ENCODE assay signal across 11 cellular contexts in the genomic region with DNA sequence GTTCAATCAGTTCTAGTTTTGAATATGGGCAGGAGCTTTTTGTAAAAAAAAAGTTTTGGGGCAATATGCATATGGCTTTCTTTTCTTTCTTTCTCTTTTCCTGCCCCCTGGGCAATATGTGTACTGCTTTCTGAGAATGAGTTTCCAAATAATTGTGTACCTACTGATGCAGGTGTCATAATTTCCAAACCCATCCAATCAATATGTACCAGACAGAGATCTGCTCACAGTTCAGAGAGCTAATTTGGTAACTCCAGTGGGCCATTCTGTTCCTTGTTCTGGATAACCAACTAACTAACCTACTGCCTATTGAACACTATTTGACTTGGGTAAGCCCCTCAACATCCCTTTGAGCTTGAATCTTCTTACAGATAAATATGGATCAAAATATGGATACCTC. TPM values are rescaled to one million over a fixed set of nuclear protein-coding genes. Genes with fewer than 3 reads are reported as not detected.
"Had no signal": no experiment of that assay in that cellular context is flagged by ENCODE, and none has a peak within 500 bp of the region (broad histone marks: within the 10 kb centered on the region; RNA-seq: fewer than 3 reads in every experiment).

No MANE protein-coding gene starts in this region.

- H3K9me3 Mint-ChIP-seq: HFFc6 had no signal

- H3K4me2 ChIP-seq: KMS-11 had no signal

- H3K27ac ChIP-seq: GM23248, HL-60, KMS-11 had no signal

- DNase-seq: GM23248, GOT3, H7, HFFc6, IMR-90, KBM-7 had no signal

- H3K9ac ChIP-seq: GM23248, KMS-11 had no signal

- H3K4me3 ChIP-seq: GM23248, HAP-1 had no signal

- H3K9me3 ChIP-seq: HAP-1 had no signal

- H2AFZ ChIP-seq: GM23248 had no signal

- ATAC-seq: HCT116 had no signal

- H3K27ac Mint-ChIP-seq: HFFc6 had no signal

- H3K4me3 Mint-ChIP-seq: HFFc6 had no signal

- H3K36me3 ChIP-seq: HAP-1 had no signal

- H3K4me1 ChIP-seq: HAP-1 had no signal

RNA-seq across cellular contexts. Expression of a gene that starts 32.6 kb away (rescaled TPM):
- total RNA-seq: H4 had no signal
